In genomic region chr13:113150545-113151365, GRCh38 we compare ENCODE assay signal across 29 cellular contexts. TPM values are rescaled to one million over a fixed set of nuclear protein-coding genes. Genes with fewer than 3 reads are reported as not detected.
DNase-seq lines count a peak whose midpoint lies in the region; ATAC-seq, FAIRE-seq and TF ChIP-seq lines count a peak whose summit lies in the region.
"Had no signal": no experiment of that assay in that cellular context is flagged by ENCODE, and none has a peak within 500 bp of the region (broad histone marks: within the 10 kb centered on the region; RNA-seq: fewer than 3 reads in every experiment).

No MANE protein-coding gene starts in this region.

- peaks cover 64% of the 10 kb centered on the region for H3K4me1 ChIP-seq in HepG2 (ENCODE audit: insufficient read depth, low read length)

- 0 out of 2 replicates have a peak, but pooled peaks cover 2% of the 10 kb centered on the region for H3K9me3 ChIP-seq in HepG2 (ENCODE audit: low read length)
- H3K9me3 ChIP-seq: BE2C, colonic mucosa, tibial artery had no signal

- CTCF ChIA-PET in activated CD4-positive, alpha-beta memory T cell treated with anti-CD3 and anti-CD28 coated beads, Interleukin-2, amount 10 ng/mL, durations not matched to agents 7 days and 5 days (lab: Charles Lee), result no interaction called here
- CTCF ChIA-PET in HepG2 (lab: Yijun Ruan, JAX; ENCODE audit: low intra/inter-chr PET ratio, low total read pairs), result no interaction called here

- peak overlapping the region; percentile 92 for H3K27ac ChIP-seq in HepG2 (ENCODE audit: extremely low read length, insufficient read depth, low read length)
- H3K27ac ChIP-seq: colonic mucosa, tibial artery had no signal

- TF ChIP-seq EP300 in HepG2 (IDR thresholded peaks at IDR 0.05; ENCODE audit: low read depth in 2 of 2, low read length in 2 of 2), result no peak
- no peak for TF ChIP-seq EP300 in HepG2 (CRISPR knock-in tag; IDR thresholded peaks at IDR 0.05; ENCODE audit: borderline replicate concordance)

- H3K4me3 Mint-ChIP-seq in activated T-cell treated with anti-CD3 and anti-CD28 coated beads, Interleukin-2, amount 50 U/mL, for 4 hours, result peak overlapping the region; percentile 33
- no peak overlapping the region for H3K4me3 Mint-ChIP-seq in activated CD4-positive, alpha-beta memory T cell treated with anti-CD3 and anti-CD28 coated beads, Interleukin-2, amount 10 ng/mL, durations not matched to agents 7 days and 5 days
- H3K4me3 Mint-ChIP-seq: activated B cell treated with CpG ODN at 0.5 μM for 24 hours; activated CD8-positive, alpha-beta T cell treated with anti-CD3 and anti-CD28 coated beads for 36 hours had no signal

- peak overlapping the region in 2 of 3 experiments; percentile 33 to 57; a peak in 4 of 6 replicates for H3K4me3 ChIP-seq in HepG2 (replicated peaks in 1 of 3; ENCODE audit: insufficient read depth in 1 of 3, low read depth in 2 of 3, low read length in 3 of 3)
- H3K4me3 ChIP-seq: colonic mucosa, tibial artery had no signal

- peaks cover 22% of the 10 kb centered on the region for H3K4me1 Mint-ChIP-seq in activated T-cell treated with anti-CD3 and anti-CD28 coated beads, Interleukin-2, amount 50 U/mL, for 4 hours (ENCODE audit: low read depth)
- H3K4me1 Mint-ChIP-seq in activated CD4-positive, alpha-beta memory T cell treated with anti-CD3 and anti-CD28 coated beads, Interleukin-2, amount 10 ng/mL, durations not matched to agents 7 days and 5 days, result peaks cover 24% of the 10 kb centered on the region

- no TSS peak for BruUV-seq in HepG2 (replicated peaks; lab: Mats Ljungman, UMichigan)

- peak overlapping the region; percentile 88 for H3K4me2 ChIP-seq in HepG2 (ENCODE audit: low read depth, low read length)

- no peak overlapping the region for H3K27ac Mint-ChIP-seq in activated CD4-positive, alpha-beta memory T cell treated with anti-CD3 and anti-CD28 coated beads, Interleukin-2, amount 10 ng/mL, durations not matched to agents 7 days and 5 days
- H3K27ac Mint-ChIP-seq: activated B cell treated with CpG ODN at 0.5 μM for 24 hours; activated CD8-positive, alpha-beta T cell treated with anti-CD3 and anti-CD28 coated beads for 36 hours had no signal

- in situ Hi-C loops in HepG2 (cut with HindIII; ENCODE audit: extremely low pct_ligation_motif_present, low pct_unique_long_range_greater_than_20kb), result no loop called here

- no peaks in the 10 kb centered on the region for H3K27me3 Mint-ChIP-seq in activated T-cell treated with anti-CD3 and anti-CD28 coated beads, Interleukin-2, amount 50 U/mL, for 4 hours (ENCODE audit: low read depth)
- peaks cover 18% of the 10 kb centered on the region for H3K27me3 Mint-ChIP-seq in activated CD4-positive, alpha-beta memory T cell treated with anti-CD3 and anti-CD28 coated beads, Interleukin-2, amount 10 ng/mL, durations not matched to agents 7 days and 5 days

- peak overlapping the region; percentile 60 for H3K9ac ChIP-seq in HepG2 (ENCODE audit: insufficient read depth, low read depth, low read length)

- FAIRE-seq in HepG2 (lab: Jason Lieb, UNC), result no peak
- FAIRE-seq: A204.1, endometrium, GM12892 had no signal

- H2AFZ ChIP-seq in HepG2 (ENCODE audit: low read length), result no peak overlapping the region

- TF ChIP-seq CTCF in HepG2 (CRISPR knock-in tag; IDR thresholded peaks at IDR 0.05), result no peak

- POLR2A ChIA-PET in activated CD4-positive, alpha-beta memory T cell treated with anti-CD3 and anti-CD28 coated beads, Interleukin-2, amount 10 ng/mL, durations not matched to agents 7 days and 5 days (lab: Charles Lee), result no interaction called here
- POLR2A ChIA-PET in HepG2 (lab: Yijun Ruan, JAX), result interaction anchor here (0.7 to 3.7 kb wide), 15 partner anchors 10 to 230 kb away, joined by 3 to 33 read pairs (median 6); partner anchors contain the start of genes CUL4A, F10, F7 and PCID2

- peaks cover 9% of the 10 kb centered on the region for H3K9me3 Mint-ChIP-seq in activated T-cell treated with anti-CD3 and anti-CD28 coated beads, Interleukin-2, amount 50 U/mL, for 4 hours
- H3K9me3 Mint-ChIP-seq in activated CD4-positive, alpha-beta memory T cell treated with anti-CD3 and anti-CD28 coated beads, Interleukin-2, amount 10 ng/mL, durations not matched to agents 7 days and 5 days, result peaks cover 8% of the 10 kb centered on the region

- no peak for ATAC-seq in activated T-cell treated with anti-CD3 and anti-CD28 coated beads, Interleukin-2, amount 50 U/mL, for 4 hours
- ATAC-seq in HepG2 (peak; percentile 41), GM18498 (IDR thresholded peaks at IDR 0.05; ENCODE audit: unreplicated experiment) (no peak)
- ATAC-seq: activated CD8-positive, alpha-beta T cell treated with anti-CD3 and anti-CD28 coated beads for 36 hours; left cardiac atrium; SK-N-SH treated with all-trans-retinoic acid at 6 μM for 48 hours; stimulated activated naive CD8-positive, alpha-beta T cell treated with anti-CD3 and anti-CD28 coated beads, Interleukin-15, amount 100 ng/mL, for 72 hours had no signal

- H3K36me3 ChIP-seq in HepG2 (replicated peaks in 1 of 2; ENCODE audit: control insufficient read depth in 1 of 2, insufficient read depth in 2 of 2, low read length in 2 of 2), result peaks cover 6 to 15% of the 10 kb centered on the region in 2 experiments; a peak in 3 of 5 replicates
- H3K36me3 ChIP-seq: BE2C, colonic mucosa, tibial artery had no signal

- H3K79me2 ChIP-seq in HepG2 (ENCODE audit: insufficient read depth, low read length), result peaks cover 32% of the 10 kb centered on the region

- H4K20me1 ChIP-seq in HepG2 (ENCODE audit: insufficient read depth, low read length), result no peaks in the 10 kb centered on the region

- H3K36me3 Mint-ChIP-seq in activated T-cell treated with anti-CD3 and anti-CD28 coated beads, Interleukin-2, amount 50 U/mL, for 4 hours (ENCODE audit: insufficient read depth), result no peaks in the 10 kb centered on the region
- peaks cover 8% of the 10 kb centered on the region for H3K36me3 Mint-ChIP-seq in activated CD4-positive, alpha-beta memory T cell treated with anti-CD3 and anti-CD28 coated beads, Interleukin-2, amount 10 ng/mL, durations not matched to agents 7 days and 5 days (ENCODE audit: low read depth)

- TF ChIP-seq RAD21 in HepG2 (CRISPR knock-in tag; IDR thresholded peaks at IDR 0.05), result no peak

- no peak for TF ChIP-seq POLR2A in HepG2 (IDR thresholded peaks at IDR 0.05; ENCODE audit: insufficient read depth in 1 of 2, low read depth in 2 of 2, low read length in 2 of 2)

- DNase-seq in activated T-cell treated with anti-CD3 and anti-CD28 coated beads, Interleukin-2, amount 50 U/mL, for 4 hours, result no peak
- DNase-seq in activated T-cell treated with anti-CD3 and anti-CD28 coated beads for 4 hours, result no peak
- peak; percentile 14 for DNase-seq in activated CD4-positive, alpha-beta memory T cell treated with anti-CD3 and anti-CD28 coated beads, Interleukin-2, amount 10 ng/mL, durations not matched to agents 7 days and 5 days
- DNase-seq in HepG2 (ENCODE audit: low spot score), result no peak
- peak; percentile 13 for DNase-seq in stimulated activated CD8-positive, alpha-beta memory T cell treated with anti-CD3 and anti-CD28 coated beads, Interleukin-4, amount 100 ng/mL, for 48 hours
- no peak for DNase-seq in Ammon's horn (ENCODE audit: low spot score)
- no peak for DNase-seq in T1000 (lab: John Stamatoyannopoulos, UW)
- DNase-seq: activated B cell treated with CpG ODN at 0.5 μM for 24 hours; activated CD8-positive, alpha-beta T cell treated with anti-CD3 and anti-CD28 coated beads for 36 hours; BE2C; Calu3; colonic mucosa; left cardiac atrium; NCI-H1048; NCI-H1930; NCI-H2227 treated with DMSO at 0.1 percent for 48 hours; NCI-H748 treated with DMSO at 0.1 percent for 48 hours; stimulated activated CD4-positive, alpha-beta T cell treated with anti-CD3 and anti-CD28 coated beads, Interleukin-4, amount 100 ng/mL, for 24 hours; stimulated activated naive CD8-positive, alpha-beta T cell treated with anti-CD3 and anti-CD28 coated beads, Interleukin-15, amount 100 ng/mL, for 72 hours; T-helper 9 cell; tibial artery had no signal

- intact Hi-C loops in HepG2 (cut with micrococcal nuclease; ENCODE audit: unreplicated experiment), result loop anchor here (1.0 kb wide), 2 partner anchors 11 to 27 kb away; no protein-coding TSS in a partner anchor

- H3K27me3 ChIP-seq in HepG2 (ENCODE audit: control insufficient read depth in 1 of 2, insufficient read depth in 2 of 2, low read length in 2 of 2), result no peaks in the 10 kb centered on the region
- H3K27me3 ChIP-seq: BE2C, colonic mucosa had no signal

- WGBS in HepG2 (ENCODE audit: low lambda C conversion rate), result 43% methylated on average over 29 of the region's 31 CpGs

RNA-seq across cellular contexts. Expression of gene PROZ, which starts 7.7 kb away (rescaled TPM):
- total RNA-seq in activated T-cell treated with anti-CD3 and anti-CD28 coated beads, Interleukin-2, amount 50 U/mL, for 4 hours, result not detected
- total RNA-seq in activated CD4-positive, alpha-beta memory T cell treated with anti-CD3 and anti-CD28 coated beads, Interleukin-2, amount 10 ng/mL, durations not matched to agents 7 days and 5 days, result not detected
- total RNA-seq in HepG2 (2016; rRNA removed; fragmentation: Illumina TruSeq; extraction: Trizol), result 2.1 and 5.6 TPM in 2 replicates
- total RNA-seq in HepG2 (2016; cell fraction: cytosol; rRNA removed; fragmentation: Illumina TruSeq; extraction: Trizol; ENCODE audit: low read depth), result 0.20 and 0.35 TPM in 2 replicates
- 1.9 and 5.3 TPM in 2 replicates for total RNA-seq in HepG2 (2016; cell fraction: insoluble cytoplasmic fraction; rRNA removed; fragmentation: Illumina TruSeq; extraction: Trizol)
- total RNA-seq in HepG2 (2016; cell fraction: membrane; rRNA removed; fragmentation: Illumina TruSeq; extraction: Trizol), result 0.62 and 0.93 TPM in 2 replicates
- total RNA-seq in HepG2 (2016; cell fraction: nucleus; rRNA removed; fragmentation: Illumina TruSeq; extraction: Trizol), result 3.0 and 4.0 TPM in 2 replicates
- polyA plus RNA-seq in HepG2 (2011; rRNA removed), result 22.5 and 26.1 TPM in 2 replicates
- 14.4 and 16.0 TPM in 2 replicates for polyA plus RNA-seq in HepG2 (2011; cell fraction: cytosol; rRNA removed)
- 45.5 and 49.7 TPM in 2 replicates for polyA plus RNA-seq in HepG2 (2011; cell fraction: nucleus; rRNA removed)
- polyA plus RNA-seq in HepG2 (2012), result 12.7 and 14.1 TPM in 2 replicates
- 0.23 and 0.67 TPM in 2 replicates for polyA plus RNA-seq in HepG2 (2016; cell fraction: cytosol; fragmentation: Illumina TruSeq; extraction: Trizol; ENCODE audit: low read depth)
- 1.6 and 2.1 TPM in 2 replicates for polyA plus RNA-seq in HepG2 (2016; cell fraction: insoluble cytoplasmic fraction; fragmentation: Illumina TruSeq; extraction: Trizol; ENCODE audit: low read depth)
- 0.70 and 0.93 TPM in 2 replicates for polyA plus RNA-seq in HepG2 (2016; cell fraction: membrane; fragmentation: Illumina TruSeq; extraction: Trizol; ENCODE audit: low read depth)
- 10.7 and 11.6 TPM in 2 replicates for polyA plus RNA-seq in HepG2 (2016; cell fraction: nucleus; fragmentation: Illumina TruSeq; extraction: Trizol; ENCODE audit: insufficient read depth, low read depth)
- polyA minus RNA-seq in HepG2 (2011; rRNA and poly(A)+ RNA removed; ENCODE audit: low replicate concordance), result 5.4 TPM in 1 of 2 replicates, not detected in the other
- 4.9 and 8.4 TPM in 2 replicates for polyA minus RNA-seq in HepG2 (2011; cell fraction: cytosol; rRNA and poly(A)+ RNA removed)
- 3.1 and 4.4 TPM in 2 replicates for polyA minus RNA-seq in HepG2 (2011; cell fraction: nucleus; rRNA and poly(A)+ RNA removed)
- total RNA-seq: activated B cell treated with CpG ODN at 0.5 μM for 24 hours; activated CD8-positive, alpha-beta T cell treated with anti-CD3 and anti-CD28 coated beads for 36 hours; Calu3; colonic mucosa; Daoy; left cardiac atrium; LHCN-M2; renal cortical epithelial cell had no signal

RNA-seq across cellular contexts. Expression of gene F10, which starts 28.2 kb away (rescaled TPM):
- not detected for total RNA-seq in activated T-cell treated with anti-CD3 and anti-CD28 coated beads, Interleukin-2, amount 50 U/mL, for 4 hours
- not detected for total RNA-seq in activated CD4-positive, alpha-beta memory T cell treated with anti-CD3 and anti-CD28 coated beads, Interleukin-2, amount 10 ng/mL, durations not matched to agents 7 days and 5 days
- 19.9 and 58.4 TPM in 2 replicates for total RNA-seq in HepG2 (2016; rRNA removed; fragmentation: Illumina TruSeq; extraction: Trizol)
- total RNA-seq in HepG2 (2016; cell fraction: cytosol; rRNA removed; fragmentation: Illumina TruSeq; extraction: Trizol; ENCODE audit: low read depth), result 11.2 and 12.3 TPM in 2 replicates
- 18.9 and 61.6 TPM in 2 replicates for total RNA-seq in HepG2 (2016; cell fraction: insoluble cytoplasmic fraction; rRNA removed; fragmentation: Illumina TruSeq; extraction: Trizol)
- total RNA-seq in HepG2 (2016; cell fraction: membrane; rRNA removed; fragmentation: Illumina TruSeq; extraction: Trizol), result 12.7 and 13.1 TPM in 2 replicates
- 43.8 and 53.5 TPM in 2 replicates for total RNA-seq in HepG2 (2016; cell fraction: nucleus; rRNA removed; fragmentation: Illumina TruSeq; extraction: Trizol)
- polyA plus RNA-seq in HepG2 (2011; rRNA removed), result 237 and 317 TPM in 2 replicates
- 277 and 280 TPM in 2 replicates for polyA plus RNA-seq in HepG2 (2011; cell fraction: cytosol; rRNA removed)
- 231 and 240 TPM in 2 replicates for polyA plus RNA-seq in HepG2 (2011; cell fraction: nucleus; rRNA removed)
- polyA plus RNA-seq in HepG2 (2012), result 150 and 219 TPM in 2 replicates
- polyA plus RNA-seq in HepG2 (2016; cell fraction: cytosol; fragmentation: Illumina TruSeq; extraction: Trizol; ENCODE audit: low read depth), result 11.6 and 13.0 TPM in 2 replicates
- 18.4 and 19.4 TPM in 2 replicates for polyA plus RNA-seq in HepG2 (2016; cell fraction: insoluble cytoplasmic fraction; fragmentation: Illumina TruSeq; extraction: Trizol; ENCODE audit: low read depth)
- polyA plus RNA-seq in HepG2 (2016; cell fraction: membrane; fragmentation: Illumina TruSeq; extraction: Trizol; ENCODE audit: low read depth), result 10.3 and 10.6 TPM in 2 replicates
- 82.4 and 83.6 TPM in 2 replicates for polyA plus RNA-seq in HepG2 (2016; cell fraction: nucleus; fragmentation: Illumina TruSeq; extraction: Trizol; ENCODE audit: insufficient read depth, low read depth)
- 117 TPM in 1 of 2 replicates, not detected in the other for polyA minus RNA-seq in HepG2 (2011; rRNA and poly(A)+ RNA removed; ENCODE audit: low replicate concordance)
- polyA minus RNA-seq in HepG2 (2011; cell fraction: cytosol; rRNA and poly(A)+ RNA removed), result 61.5 and 79.5 TPM in 2 replicates
- polyA minus RNA-seq in HepG2 (2011; cell fraction: nucleus; rRNA and poly(A)+ RNA removed), result 44.3 and 53.6 TPM in 2 replicates
- total RNA-seq: activated B cell treated with CpG ODN at 0.5 μM for 24 hours; activated CD8-positive, alpha-beta T cell treated with anti-CD3 and anti-CD28 coated beads for 36 hours; Calu3; Daoy had no signal

RNA-seq across cellular contexts. Expression of gene F7, which starts 45.2 kb away (rescaled TPM):
- under 1 TPM; 0.14 to 0.42 (median 0.38) TPM for total RNA-seq in activated T-cell treated with anti-CD3 and anti-CD28 coated beads, Interleukin-2, amount 50 U/mL, for 4 hours
- not detected for total RNA-seq in activated CD4-positive, alpha-beta memory T cell treated with anti-CD3 and anti-CD28 coated beads, Interleukin-2, amount 10 ng/mL, durations not matched to agents 7 days and 5 days
- 7.2 and 12.6 TPM in 2 replicates for total RNA-seq in HepG2 (2016; rRNA removed; fragmentation: Illumina TruSeq; extraction: Trizol)
- 0.61 and 0.71 TPM in 2 replicates for total RNA-seq in HepG2 (2016; cell fraction: cytosol; rRNA removed; fragmentation: Illumina TruSeq; extraction: Trizol; ENCODE audit: low read depth)
- 6.7 and 12.9 TPM in 2 replicates for total RNA-seq in HepG2 (2016; cell fraction: insoluble cytoplasmic fraction; rRNA removed; fragmentation: Illumina TruSeq; extraction: Trizol)
- 1.9 and 2.2 TPM in 2 replicates for total RNA-seq in HepG2 (2016; cell fraction: membrane; rRNA removed; fragmentation: Illumina TruSeq; extraction: Trizol)
- total RNA-seq in HepG2 (2016; cell fraction: nucleus; rRNA removed; fragmentation: Illumina TruSeq; extraction: Trizol), result 10.3 and 10.6 TPM in 2 replicates
- 26.5 and 39.9 TPM in 2 replicates for polyA plus RNA-seq in HepG2 (2011; rRNA removed)
- 21.7 and 26.2 TPM in 2 replicates for polyA plus RNA-seq in HepG2 (2011; cell fraction: cytosol; rRNA removed)
- polyA plus RNA-seq in HepG2 (2011; cell fraction: nucleus; rRNA removed), result 105 and 121 TPM in 2 replicates
- 45.9 and 52.4 TPM in 2 replicates for polyA plus RNA-seq in HepG2 (2012)
- 0.51 and 0.52 TPM in 2 replicates for polyA plus RNA-seq in HepG2 (2016; cell fraction: cytosol; fragmentation: Illumina TruSeq; extraction: Trizol; ENCODE audit: low read depth)
- 7.0 and 7.3 TPM in 2 replicates for polyA plus RNA-seq in HepG2 (2016; cell fraction: insoluble cytoplasmic fraction; fragmentation: Illumina TruSeq; extraction: Trizol; ENCODE audit: low read depth)
- polyA plus RNA-seq in HepG2 (2016; cell fraction: membrane; fragmentation: Illumina TruSeq; extraction: Trizol; ENCODE audit: low read depth), result 1.1 and 1.6 TPM in 2 replicates
- 23.6 and 26.7 TPM in 2 replicates for polyA plus RNA-seq in HepG2 (2016; cell fraction: nucleus; fragmentation: Illumina TruSeq; extraction: Trizol; ENCODE audit: insufficient read depth, low read depth)
- 43.0 TPM in 1 of 2 replicates, not detected in the other for polyA minus RNA-seq in HepG2 (2011; rRNA and poly(A)+ RNA removed; ENCODE audit: low replicate concordance)
- 8.7 and 12.9 TPM in 2 replicates for polyA minus RNA-seq in HepG2 (2011; cell fraction: cytosol; rRNA and poly(A)+ RNA removed)
- polyA minus RNA-seq in HepG2 (2011; cell fraction: nucleus; rRNA and poly(A)+ RNA removed), result 14.7 and 15.7 TPM in 2 replicates
- total RNA-seq: activated B cell treated with CpG ODN at 0.5 μM for 24 hours, Calu3, LHCN-M2 had no signal

RNA-seq across cellular contexts. Expression of gene PCID2, which starts 57.7 kb away (rescaled TPM):
- total RNA-seq in activated T-cell treated with anti-CD3 and anti-CD28 coated beads, Interleukin-2, amount 50 U/mL, for 4 hours, result 10 to 100 TPM; 63.3 to 68.1 (median 66.9) TPM
- total RNA-seq in activated CD4-positive, alpha-beta memory T cell treated with anti-CD3 and anti-CD28 coated beads, Interleukin-2, amount 10 ng/mL, durations not matched to agents 7 days and 5 days, result 10 to 100 TPM; 58.9 to 66.2 TPM
- total RNA-seq in HepG2 (2016; rRNA removed; fragmentation: Illumina TruSeq; extraction: Trizol), result 65.0 and 76.4 TPM in 2 replicates
- total RNA-seq in HepG2 (2016; cell fraction: cytosol; rRNA removed; fragmentation: Illumina TruSeq; extraction: Trizol; ENCODE audit: low read depth), result 16.3 and 17.9 TPM in 2 replicates
- total RNA-seq in HepG2 (2016; cell fraction: insoluble cytoplasmic fraction; rRNA removed; fragmentation: Illumina TruSeq; extraction: Trizol), result 67.6 and 78.5 TPM in 2 replicates
- total RNA-seq in HepG2 (2016; cell fraction: membrane; rRNA removed; fragmentation: Illumina TruSeq; extraction: Trizol), result 25.4 and 26.5 TPM in 2 replicates
- 58.5 and 66.9 TPM in 2 replicates for total RNA-seq in HepG2 (2016; cell fraction: nucleus; rRNA removed; fragmentation: Illumina TruSeq; extraction: Trizol)
- polyA plus RNA-seq in HepG2 (2011; rRNA removed), result 104 and 111 TPM in 2 replicates
- polyA plus RNA-seq in HepG2 (2011; cell fraction: cytosol; rRNA removed), result 47.7 and 57.2 TPM in 2 replicates
- 185 and 190 TPM in 2 replicates for polyA plus RNA-seq in HepG2 (2011; cell fraction: nucleus; rRNA removed)
- 56.8 and 63.4 TPM in 2 replicates for polyA plus RNA-seq in HepG2 (2012)
- polyA plus RNA-seq in HepG2 (2016; cell fraction: cytosol; fragmentation: Illumina TruSeq; extraction: Trizol; ENCODE audit: low read depth), result 9.0 and 9.1 TPM in 2 replicates
- polyA plus RNA-seq in HepG2 (2016; cell fraction: insoluble cytoplasmic fraction; fragmentation: Illumina TruSeq; extraction: Trizol; ENCODE audit: low read depth), result 68.7 and 72.7 TPM in 2 replicates
- polyA plus RNA-seq in HepG2 (2016; cell fraction: membrane; fragmentation: Illumina TruSeq; extraction: Trizol; ENCODE audit: low read depth), result 14.2 and 15.6 TPM in 2 replicates
- 89.2 and 96.9 TPM in 2 replicates for polyA plus RNA-seq in HepG2 (2016; cell fraction: nucleus; fragmentation: Illumina TruSeq; extraction: Trizol; ENCODE audit: insufficient read depth, low read depth)
- 52.5 and 174 TPM in 2 replicates for polyA minus RNA-seq in HepG2 (2011; rRNA and poly(A)+ RNA removed; ENCODE audit: low replicate concordance)
- polyA minus RNA-seq in HepG2 (2011; cell fraction: cytosol; rRNA and poly(A)+ RNA removed), result 23.5 and 34.0 TPM in 2 replicates
- polyA minus RNA-seq in HepG2 (2011; cell fraction: nucleus; rRNA and poly(A)+ RNA removed), result 161 and 207 TPM in 2 replicates

RNA-seq across cellular contexts. Expression of gene CUL4A, which starts 58.7 kb away (rescaled TPM):
- 10 to 100 TPM; 85.5 to 89.8 (median 87.8) TPM for total RNA-seq in activated T-cell treated with anti-CD3 and anti-CD28 coated beads, Interleukin-2, amount 50 U/mL, for 4 hours
- total RNA-seq in activated CD4-positive, alpha-beta memory T cell treated with anti-CD3 and anti-CD28 coated beads, Interleukin-2, amount 10 ng/mL, durations not matched to agents 7 days and 5 days, result 10 to 100 TPM; 67.2 to 68.8 TPM
- total RNA-seq in HepG2 (2016; rRNA removed; fragmentation: Illumina TruSeq; extraction: Trizol), result 75.3 and 95.5 TPM in 2 replicates
- total RNA-seq in HepG2 (2016; cell fraction: cytosol; rRNA removed; fragmentation: Illumina TruSeq; extraction: Trizol; ENCODE audit: low read depth), result 28.8 and 32.0 TPM in 2 replicates
- total RNA-seq in HepG2 (2016; cell fraction: insoluble cytoplasmic fraction; rRNA removed; fragmentation: Illumina TruSeq; extraction: Trizol), result 69.1 and 83.4 TPM in 2 replicates
- total RNA-seq in HepG2 (2016; cell fraction: membrane; rRNA removed; fragmentation: Illumina TruSeq; extraction: Trizol), result 51.1 and 52.1 TPM in 2 replicates
- 55.3 and 56.2 TPM in 2 replicates for total RNA-seq in HepG2 (2016; cell fraction: nucleus; rRNA removed; fragmentation: Illumina TruSeq; extraction: Trizol)
- 51.2 and 60.8 TPM in 2 replicates for polyA plus RNA-seq in HepG2 (2011; rRNA removed)
- 42.4 and 43.4 TPM in 2 replicates for polyA plus RNA-seq in HepG2 (2011; cell fraction: cytosol; rRNA removed)
- polyA plus RNA-seq in HepG2 (2011; cell fraction: nucleus; rRNA removed), result 121 and 126 TPM in 2 replicates
- 72.5 and 74.5 TPM in 2 replicates for polyA plus RNA-seq in HepG2 (2012)
- polyA plus RNA-seq in HepG2 (2016; cell fraction: cytosol; fragmentation: Illumina TruSeq; extraction: Trizol; ENCODE audit: low read depth), result 28.6 and 31.9 TPM in 2 replicates
- polyA plus RNA-seq in HepG2 (2016; cell fraction: insoluble cytoplasmic fraction; fragmentation: Illumina TruSeq; extraction: Trizol; ENCODE audit: low read depth), result 70.4 and 80.3 TPM in 2 replicates
- 28.8 and 29.9 TPM in 2 replicates for polyA plus RNA-seq in HepG2 (2016; cell fraction: membrane; fragmentation: Illumina TruSeq; extraction: Trizol; ENCODE audit: low read depth)
- 99.2 and 101 TPM in 2 replicates for polyA plus RNA-seq in HepG2 (2016; cell fraction: nucleus; fragmentation: Illumina TruSeq; extraction: Trizol; ENCODE audit: insufficient read depth, low read depth)
- polyA minus RNA-seq in HepG2 (2011; rRNA and poly(A)+ RNA removed; ENCODE audit: low replicate concordance), result 93.3 and 188 TPM in 2 replicates
- 29.4 and 37.2 TPM in 2 replicates for polyA minus RNA-seq in HepG2 (2011; cell fraction: cytosol; rRNA and poly(A)+ RNA removed)
- 74.4 and 75.7 TPM in 2 replicates for polyA minus RNA-seq in HepG2 (2011; cell fraction: nucleus; rRNA and poly(A)+ RNA removed)

Comparison
In these comparisons a context has a peak if more than half of its experiments do, and no peak if none do; other contexts are left out.
1. DNase-seq: peak in activated CD4-positive, alpha-beta memory T cell treated with anti-CD3 and anti-CD28 coated beads, Interleukin-2, amount 10 ng/mL, durations not matched to agents 7 days and 5 days (single experiment) and stimulated activated CD8-positive, alpha-beta memory T cell treated with anti-CD3 and anti-CD28 coated beads, Interleukin-4, amount 100 ng/mL, for 48 hours (single experiment); none in activated T-cell treated with anti-CD3 and anti-CD28 coated beads, Interleukin-2, amount 50 U/mL, for 4 hours (single experiment), activated T-cell treated with anti-CD3 and anti-CD28 coated beads for 4 hours (single experiment), HepG2 (single experiment), Ammon's horn (single experiment) and T1000 (single experiment).
2. RNA of gene F10, which starts 28.2 kb away (total RNA-seq): 11.2 to 61.6 TPM in HepG2; not detected in activated T-cell treated with anti-CD3 and anti-CD28 coated beads, Interleukin-2, amount 50 U/mL, for 4 hours and not detected in activated CD4-positive, alpha-beta memory T cell treated with anti-CD3 and anti-CD28 coated beads, Interleukin-2, amount 10 ng/mL, durations not matched to agents 7 days and 5 days; every median in the first group is over 10 times any median in the second.